In genomic region chr9:94990897-94991561, GRCh38 we compare ENCODE assay signal across 15 cellular contexts.
DNase-seq lines count a peak whose midpoint lies in the region; ATAC-seq, FAIRE-seq and TF ChIP-seq lines count a peak whose summit lies in the region.
"Had no signal": no experiment of that assay in that cellular context is flagged by ENCODE, and none has a peak within 500 bp of the region (broad histone marks: within the 10 kb centered on the region; RNA-seq: fewer than 3 reads in every experiment).

No MANE protein-coding gene starts in this region.

- peak overlapping the region; percentile 27; the same call in 1 of the 2 replicates for H3K9ac ChIP-seq in HepG2 (ENCODE audit: insufficient read depth, low read depth, low read length)
- H3K9ac ChIP-seq in trophoblast cell (ENCODE audit: low read length) = no peak overlapping the region
- H3K9ac ChIP-seq: BLaER1 treated with 17β-estradiol and CSF1 and Interleukin-3, amounts not matched to agents 10 nM and 100 nM had no signal

- peak; percentile 49 to 51; a peak in 5 of 6 replicates for ATAC-seq in A549
- ATAC-seq in HepG2 = peak; percentile 11
- no peak for ATAC-seq in GM18520 (IDR thresholded peaks at IDR 0.05; ENCODE audit: unreplicated experiment)
- ATAC-seq: CD8-positive, alpha-beta T cell had no signal

- no peak overlapping the region for H2AK5ac ChIP-seq in trophoblast cell (ENCODE audit: low read length)

- FAIRE-seq in A549 (lab: Jason Lieb, UNC) = no peak
- FAIRE-seq in HepG2 (lab: Jason Lieb, UNC) = no peak
- FAIRE-seq: H1 had no signal

- H3K9me3 ChIP-seq in A549 (peaks cover 10% of the 10 kb centered on the region; the same call in 2 of the 3 replicates), HepG2 (ENCODE audit: low read length) (no peaks in the 10 kb centered on the region), trophoblast cell (ENCODE audit: insufficient read depth, low read depth, low read length) (no peaks in the 10 kb centered on the region)

- H3K27me3 ChIP-seq in HepG2 (ENCODE audit: control insufficient read depth in 1 of 2, insufficient read depth in 2 of 2, low read length in 2 of 2) = no peaks in the 10 kb centered on the region
- no peaks in the 10 kb centered on the region for H3K27me3 ChIP-seq in trophoblast cell (ENCODE audit: insufficient read depth, low read length)
- H3K27me3 ChIP-seq: BLaER1 treated with 17β-estradiol and CSF1 and Interleukin-3, amounts not matched to agents 10 nM and 100 nM had no signal

- TF ChIP-seq POLR2A in A549 (IDR thresholded peaks at IDR 0.05; ENCODE audit: low read length) (no peak), HepG2 (IDR thresholded peaks at IDR 0.05; ENCODE audit: insufficient read depth in 1 of 2, low read depth in 2 of 2, low read length in 2 of 2) (no peak)

- no peak overlapping the region for H4K91ac ChIP-seq in trophoblast cell (ENCODE audit: low read depth, low read length)

- POLR2A ChIA-PET in A549 (lab: Yijun Ruan, JAX) = interaction anchor here (0.9 kb wide), 1 partner anchor 71 kb away, joined by 4 read pairs; no protein-coding TSS in a partner anchor
- POLR2A ChIA-PET in HepG2 (lab: Yijun Ruan, JAX) = interaction anchor here (0.6 to 6.0 kb wide), 16 partner anchors 11 to 148 kb away, joined by 3 to 60 read pairs (median 6); no protein-coding TSS in a partner anchor

- TF ChIP-seq EP300 in A549 (IDR thresholded peaks at IDR 0.05) (no peak), HepG2 (IDR thresholded peaks at IDR 0.05; ENCODE audit: low read depth in 2 of 2, low read length in 2 of 2) (peak in 1 of 2 experiments; percentile 34; a peak in 2 of 4 replicates), HepG2 (CRISPR knock-in tag; IDR thresholded peaks at IDR 0.05; ENCODE audit: borderline replicate concordance) (no peak)

- H2BK120ac ChIP-seq in trophoblast cell (ENCODE audit: insufficient read depth, low read length, poor library complexity) = no peak overlapping the region

- H3K4me3 ChIP-seq in A549 (no peak overlapping the region), HepG2 (replicated peaks in 1 of 3; ENCODE audit: insufficient read depth in 1 of 3, low read depth in 2 of 3, low read length in 3 of 3) (peak overlapping the region in 2 of 3 experiments; percentile 34 to 66; a peak in 3 of 6 replicates), trophoblast cell (ENCODE audit: low read depth, low read length) (no peak overlapping the region)
- H3K4me3 ChIP-seq: BLaER1 treated with 17β-estradiol and CSF1 and Interleukin-3, amounts not matched to agents 10 nM and 100 nM had no signal

- H3K4me2 ChIP-seq in A549 (peak overlapping the region; percentile 91), HepG2 (ENCODE audit: low read depth, low read length) (peak overlapping the region; percentile 96), trophoblast cell (ENCODE audit: low read length) (no peak overlapping the region)
- H3K4me2 ChIP-seq: BLaER1 treated with 17β-estradiol and CSF1 and Interleukin-3, amounts not matched to agents 10 nM and 100 nM had no signal

- TF ChIP-seq CTCF in A549 (IDR thresholded peaks at IDR 0.05) (no peak), VCaP (conservative IDR thresholded peaks at IDR 0.05) (no peak), HepG2 (CRISPR knock-in tag; IDR thresholded peaks at IDR 0.05) (no peak)

- H3K23ac ChIP-seq in trophoblast cell (ENCODE audit: low read length) = no peak overlapping the region

- no peak overlapping the region for H3K4ac ChIP-seq in trophoblast cell (ENCODE audit: low read depth, low read length)

- WGBS in A549 (ENCODE audit: missing lambda C conversion rate) = 55% methylated on average over 8 of the region's 8 CpGs
- 40% methylated on average over 5 of the region's 8 CpGs for WGBS in HepG2 (ENCODE audit: low lambda C conversion rate)
- no CpG with 5 or more reads among the region's 8 CpGs for WGBS in trophoblast cell (ENCODE audit: extremely low coverage, insufficient coverage, insufficient read length)

- H3K18ac ChIP-seq in trophoblast cell (ENCODE audit: low read length) = no peak overlapping the region

- no peak; a peak in 1 of 5 replicates for TF ChIP-seq RAD21 in A549 (conservative IDR thresholded peaks at IDR 0.05 in 1 of 2, IDR thresholded peaks at IDR 0.05 in 1 of 2)
- TF ChIP-seq RAD21 in HepG2 (CRISPR knock-in tag; IDR thresholded peaks at IDR 0.05) = no peak

- no peak overlapping the region for H2BK12ac ChIP-seq in trophoblast cell (ENCODE audit: low read length)

- peak overlapping the region; percentile 89 to 94 for H3K27ac ChIP-seq in A549
- H3K27ac ChIP-seq in VCaP = peak overlapping the region; percentile 47; the same call in 1 of the 2 replicates
- peak overlapping the region; percentile 95 for H3K27ac ChIP-seq in HepG2 (ENCODE audit: extremely low read length, insufficient read depth, low read length)
- H3K27ac ChIP-seq in trophoblast cell (ENCODE audit: low read depth, low read length) = no peak overlapping the region
- H3K27ac ChIP-seq: BLaER1 treated with 17β-estradiol and CSF1 and Interleukin-3, amounts not matched to agents 10 nM and 100 nM had no signal

- H3K79me2 ChIP-seq in HepG2 (ENCODE audit: insufficient read depth, low read length) = peaks cover 30% of the 10 kb centered on the region
- H3K79me2 ChIP-seq in trophoblast cell (ENCODE audit: control insufficient read depth, insufficient read depth, low read length, poor library complexity) = no peaks in the 10 kb centered on the region

- in situ Hi-C loops in HepG2 (cut with HindIII; ENCODE audit: extremely low pct_ligation_motif_present, low pct_unique_long_range_greater_than_20kb) = no loop called here

- no peak overlapping the region for H3K14ac ChIP-seq in trophoblast cell (ENCODE audit: low read length)

- H2BK5ac ChIP-seq in trophoblast cell (ENCODE audit: low read depth, low read length, poor library complexity) = no peak overlapping the region

- H2AFZ ChIP-seq in HepG2 (ENCODE audit: low read length) (no peak overlapping the region), trophoblast cell (ENCODE audit: insufficient read depth, low read length, poor library complexity) (no peak overlapping the region)

- peak overlapping the region; percentile 36 for H4K12ac ChIP-seq in trophoblast cell (ENCODE audit: low read depth, low read length)

- H3K4me1 ChIP-seq in A549 (peaks cover 56% of the 10 kb centered on the region), HepG2 (ENCODE audit: insufficient read depth, low read length) (peaks cover 87% of the 10 kb centered on the region), trophoblast cell (ENCODE audit: control insufficient read depth in 1 of 2, insufficient read depth in 2 of 2, low read length in 2 of 2) (peaks cover 0 to 2% of the 10 kb centered on the region in 2 experiments)
- H3K4me1 ChIP-seq: BLaER1 treated with 17β-estradiol and CSF1 and Interleukin-3, amounts not matched to agents 10 nM and 100 nM had no signal

- no peaks in the 10 kb centered on the region for H4K20me1 ChIP-seq in HepG2 (ENCODE audit: insufficient read depth, low read length)
- H4K20me1 ChIP-seq: BLaER1 treated with 17β-estradiol and CSF1 and Interleukin-3, amounts not matched to agents 10 nM and 100 nM had no signal

- BruUV-seq in HepG2 (replicated peaks; lab: Mats Ljungman, UMichigan) = no TSS peak

- DNase-seq in A549 (ENCODE audit: low read depth in 1 of 2, low spot score in 1 of 2) (peak in 1 of 2 experiments; percentile 45), HepG2 (ENCODE audit: low spot score) (peak; percentile 38), trophoblast cell (no peak), NCI-H1436 treated with DMSO at 0.1 percent for 48 hours (lab: John Stamatoyannopoulos, UW) (no peak), AG20443 (ENCODE audit: low spot score) (no peak)
- no peak for DNase-seq in effector CD4-positive, alpha-beta T cell
- DNase-seq: Calu3; CD8-positive, alpha-beta T cell; DMS79 treated with DMSO at 0.1 percent for 48 hours; GF-D8; H9 had no signal

- H3K36me3 ChIP-seq in HepG2 (replicated peaks in 1 of 2; ENCODE audit: control insufficient read depth in 1 of 2, insufficient read depth in 2 of 2, low read length in 2 of 2) (no peaks in the 10 kb centered on the region), trophoblast cell (ENCODE audit: control insufficient read depth in 1 of 2, insufficient read depth in 2 of 2, low read length in 2 of 2) (no peaks in the 10 kb centered on the region)

- no peaks in the 10 kb centered on the region for H3K79me1 ChIP-seq in trophoblast cell (ENCODE audit: low read length)

- intact Hi-C loops in HepG2 (cut with micrococcal nuclease; ENCODE audit: unreplicated experiment) = loop anchor here (1.0 kb wide), 1 partner anchor 8 kb away; no protein-coding TSS in a partner anchor

- CTCF ChIA-PET in A549 (lab: Yijun Ruan, JAX) (interaction anchor here (0.8 to 3.0 kb wide), 6 partner anchors 16 to 208 kb away, joined by 3 to 8 read pairs (median 4); no protein-coding TSS in a partner anchor), HepG2 (lab: Yijun Ruan, JAX; ENCODE audit: low intra/inter-chr PET ratio, low total read pairs) (no interaction called here)

- no peak overlapping the region for H4K8ac ChIP-seq in trophoblast cell (ENCODE audit: low read depth, low read length)

TF ChIP-seq in A549, 52 proteins besides CTCF, POLR2A, EP300 and RAD21 (continues in another document):
- no peak for TF ChIP-seq RNF2 (IDR thresholded peaks at IDR 0.05; ENCODE audit: borderline replicate concordance, low read depth)
- no peak for TF ChIP-seq FOSL2 (IDR thresholded peaks at IDR 0.05)
- no peak for TF ChIP-seq FOSL2 (CRISPR knock-in tag; IDR thresholded peaks at IDR 0.05)
- no peak for TF ChIP-seq NPAS2 (CRISPR knock-in tag; IDR thresholded peaks at IDR 0.05; ENCODE audit: borderline replicate concordance)
- TF ChIP-seq USF2 (IDR thresholded peaks at IDR 0.05) = no peak
- no peak for TF ChIP-seq FOSB (CRISPR knock-in tag; IDR thresholded peaks at IDR 0.05)

TF ChIP-seq in HepG2, 621 proteins besides CTCF, POLR2A, EP300 and RAD21 (continues in another document):
- no peak for TF ChIP-seq ZNF124 (CRISPR knock-in tag; IDR thresholded peaks at IDR 0.05)

Comparison
In these comparisons a context has a peak if more than half of its experiments do, and no peak if none do; other contexts are left out.
1. H3K4me3 ChIP-seq: peak in HepG2 (2 of 3); none in A549 (single experiment) and trophoblast cell (single experiment).
2. Of the 38 proteins assayed by ChIP-seq in both HepG2 and A549: peak only in HepG2: MYC; only in A549: MAX; in both: CEBPB; in neither: 34; mixed calls (peak in some experiments, not most) for 1.